Comparison of ENCODE assay signal across 8 cellular contexts in genomic region chr18:10787293-10787901, GRCh38.
DNase-seq lines count a peak whose midpoint lies in the region; ATAC-seq, FAIRE-seq and TF ChIP-seq lines count a peak whose summit lies in the region.

No MANE protein-coding gene starts in this region.

- peak; percentile 89 for TF ChIP-seq CTCF in fibroblast of villous mesenchyme (IDR thresholded peaks at IDR 0.05; ENCODE audit: insufficient read depth, low read depth, low read length)
- no peak for TF ChIP-seq CTCF in ovary (IDR thresholded peaks at IDR 0.05)
- TF ChIP-seq CTCF in transverse colon (IDR thresholded peaks at IDR 0.05): peak; percentile 34 to 65 (median 62)

- H3K4me1 ChIP-seq in ovary (ENCODE audit: insufficient read depth) (no peaks in the 10 kb centered on the region), transverse colon (no peaks in the 10 kb centered on the region)

- H3K27me3 ChIP-seq in ovary (no peaks in the 10 kb centered on the region), transverse colon (no peaks in the 10 kb centered on the region)

- DNase-seq in G401 (ENCODE audit: low spot score): peak; percentile 23
- peak; percentile 91 for DNase-seq in KG1 (lab: John Stamatoyannopoulos, UW)
- DNase-seq in RCC 7860 (ENCODE audit: low spot score): peak; percentile 63
- DNase-seq in activated T-cell treated with anti-CD3 and anti-CD28 coated beads, Interleukin-2, amount 50 U/mL, for 48 hours: peak; percentile 88
- DNase-seq in fibroblast of villous mesenchyme (ENCODE audit: low read depth): peak; percentile 87
- DNase-seq in ovary: peak; percentile 20 to 53 (median 44)
- peak; percentile 78 for DNase-seq in transverse colon

- peak; percentile 94 for ATAC-seq in GM21825 (IDR thresholded peaks at IDR 0.05; ENCODE audit: unreplicated experiment)

- no peak overlapping the region for H3K4me3 ChIP-seq in fibroblast of villous mesenchyme (ENCODE audit: low read depth, low read length)
- no peak overlapping the region for H3K4me3 ChIP-seq in ovary
- H3K4me3 ChIP-seq in transverse colon: no peak overlapping the region

- peak; percentile 86 for FAIRE-seq in RCC 7860 (lab: Jason Lieb, UNC)

- H3K36me3 ChIP-seq in ovary (no peaks in the 10 kb centered on the region), transverse colon (no peaks in the 10 kb centered on the region)

- H3K9me3 ChIP-seq in ovary (no peaks in the 10 kb centered on the region), transverse colon (no peaks in the 10 kb centered on the region)

- TF ChIP-seq POLR2A in ovary (IDR thresholded peaks at IDR 0.05) (no peak), transverse colon (IDR thresholded peaks at IDR 0.05) (no peak)

- in situ Hi-C loops in G401 (cut with HindIII; ENCODE audit: low sequenced_read_pairs) (no loop called here), transverse colon (cut with MboI; ENCODE audit: low pct_ligation_motif_present in 1 of 4, low pct_unique_long_range_greater_than_20kb in 1 of 4, low sequenced_read_pairs in 3 of 4) (no loop called here)

- TF ChIP-seq EP300 in ovary (IDR thresholded peaks at IDR 0.05) (no peak), transverse colon (IDR thresholded peaks at IDR 0.05; ENCODE audit: low read depth) (no peak)

- H3K27ac ChIP-seq in ovary (no peak overlapping the region), transverse colon (no peak overlapping the region)

- intact Hi-C loops in ovary (cut with DNase I) (no loop called here), transverse colon (cut with DNase I; ENCODE audit: low total_unique reads) (no loop called here)

- WGBS in ovary, 3 donors: 58 to 63% (median 61%) methylated on average over 5 of the region's 5 CpGs
- WGBS in transverse colon (ENCODE audit: low coverage in 1 of 2), 2 donors: 26 to 45% methylated on average over 5 of the region's 5 CpGs

Comparison
In these comparisons a context has a peak if more than half of its experiments do, and no peak if none do; other contexts are left out.
1. DNase-seq: peak in every context shown above with its lines; median percentile 91 in KG1; 88 in activated T-cell treated with anti-CD3 and anti-CD28 coated beads, Interleukin-2, amount 50 U/mL, for 48 hours; 87 in fibroblast of villous mesenchyme; 78 in transverse colon; 63 in RCC 7860; 44 in ovary; 23 in G401.
2. CTCF ChIP-seq: peak in fibroblast of villous mesenchyme (single experiment) and transverse colon (5 of 5); none in ovary (0 of 3).